8 cellular contexts compared by ENCODE assay signal in genomic region chr4:129344058-129344457, GRCh38.
DNase-seq lines count a peak whose midpoint lies in the region; ATAC-seq, FAIRE-seq and TF ChIP-seq lines count a peak whose summit lies in the region.

No MANE protein-coding gene starts in this region.

- TF ChIP-seq CTCF in CD14-positive monocyte (IDR thresholded peaks at IDR 0.05) (peak; percentile 85), WI38 (IDR thresholded peaks at IDR 0.05; ENCODE audit: low read depth, low read length) (peak; percentile 48)

- H3K4me1 Mint-ChIP-seq in CD14-positive monocyte, result peaks cover 53% of the 10 kb centered on the region

- no peak overlapping the region for H3K4me3 ChIP-seq in WI38 (ENCODE audit: low read depth, low read length)

- peaks cover 0 to 5% (median 0%) of the 10 kb centered on the region in 7 donors for H3K9me3 Mint-ChIP-seq in CD14-positive monocyte

- FAIRE-seq in urothelium cell line (lab: Jason Lieb, UNC), result no peak

- DNase-seq in CD14-positive monocyte (ENCODE audit: low spot score) (no peak), LoVo (ENCODE audit: low spot score) (peak; percentile 59), inferior parietal cortex (ENCODE audit: extremely low spot score) (peak; percentile 64), urothelium cell line (ENCODE audit: low spot score) (peak; percentile 25), activated gamma-delta T cell (lab: John Stamatoyannopoulos, UW) (no peak)

- H3K27ac Mint-ChIP-seq in CD14-positive monocyte, result no peak overlapping the region

- intact Hi-C loops in CD14-positive monocyte (cut with micrococcal nuclease), result loop anchor here (5.0 kb wide), 1 partner anchor 298 kb away; no protein-coding TSS in a partner anchor

- ATAC-seq in GM18519 (IDR thresholded peaks at IDR 0.05; ENCODE audit: low FRiP score, unreplicated experiment) (peak; percentile 81), GM21737 (IDR thresholded peaks at IDR 0.05; ENCODE audit: unreplicated experiment) (no peak)

- no peaks in the 10 kb centered on the region for H3K27me3 Mint-ChIP-seq in CD14-positive monocyte (ENCODE audit: low read depth in 3 of 3)

- peaks cover 2 to 3% of the 10 kb centered on the region in 2 donors for H3K36me3 Mint-ChIP-seq in CD14-positive monocyte

- no peak overlapping the region for H3K4me3 Mint-ChIP-seq in CD14-positive monocyte

Comparison
In these comparisons a context has a peak if more than half of its experiments do, and no peak if none do; other contexts are left out.
1. DNase-seq: peak in LoVo (single experiment), inferior parietal cortex (single experiment) and urothelium cell line (single experiment); none in CD14-positive monocyte (single experiment) and activated gamma-delta T cell (single experiment).